ENCODE assay signal across 8 cellular contexts in the genomic region with DNA sequence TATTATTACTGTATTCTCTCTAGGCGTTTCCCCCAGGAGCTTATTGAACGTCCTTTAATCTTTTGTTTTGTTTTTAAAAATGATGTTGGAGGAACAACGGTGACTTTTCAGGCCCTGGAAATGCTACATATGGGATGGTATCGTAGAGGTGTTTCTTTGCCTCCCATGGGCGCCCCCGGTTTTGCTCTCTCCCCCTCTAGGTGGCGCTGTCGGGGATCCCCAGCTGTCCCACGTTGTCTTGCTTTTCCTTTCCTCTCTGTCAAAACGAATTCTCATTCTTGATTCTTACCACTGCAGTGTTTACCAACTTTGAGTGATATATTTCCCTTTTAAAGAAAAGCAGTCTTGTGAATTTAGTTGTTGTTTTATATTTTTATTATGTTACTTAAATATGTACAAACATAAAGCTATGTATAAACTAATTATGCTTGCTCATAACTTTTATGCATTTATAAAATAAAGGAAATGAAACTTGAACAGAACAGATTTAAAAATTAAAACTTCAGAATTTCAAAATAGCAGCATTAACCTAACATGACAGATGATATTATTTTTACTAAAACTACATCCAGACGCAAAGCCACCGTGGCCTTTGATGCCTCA.
DNase-seq lines count a peak whose midpoint lies in the region; ATAC-seq and TF ChIP-seq lines count a peak whose summit lies in the region.

No MANE protein-coding gene starts in this region.

- no peaks in the 10 kb centered on the region for H3K9me3 ChIP-seq in Peyer's patch

- peak; percentile 11 for DNase-seq in EL
- peak; percentile 7 to 30 (median 30) for DNase-seq in activated CD8-positive, alpha-beta memory T cell treated with anti-CD3 and anti-CD28 coated beads for 48 hours (ENCODE audit: low read depth in 2 of 3, low spot score in 2 of 3)
- no peak for DNase-seq in kidney epithelial cell (ENCODE audit: low read depth)
- DNase-seq in type B pancreatic cell (ENCODE audit: extremely low spot score, unreplicated experiment) = no peak
- no peak for DNase-seq in Peyer's patch

- H3K4me3 ChIP-seq in KMS-11 (IDR thresholded peaks at IDR 0.05; ENCODE audit: insufficient read depth, low read depth, low read length) (no peak overlapping the region), kidney epithelial cell (ENCODE audit: low read depth, low read length) (no peak overlapping the region), Peyer's patch (no peak overlapping the region)

- TF ChIP-seq POLR2A in Peyer's patch (IDR thresholded peaks at IDR 0.05) = no peak

- H2AFZ ChIP-seq in KMS-11 (ENCODE audit: low read depth) = no peak overlapping the region

- H3K79me2 ChIP-seq in KMS-11 (ENCODE audit: insufficient read depth, low read depth) = no peaks in the 10 kb centered on the region

- H3K4me2 ChIP-seq in KMS-11 = no peak overlapping the region

- ATAC-seq in GM18498 (IDR thresholded peaks at IDR 0.05; ENCODE audit: unreplicated experiment) = no peak
- ATAC-seq in HG03039 (IDR thresholded peaks at IDR 0.05; ENCODE audit: unreplicated experiment) = no peak

- H4K20me1 ChIP-seq in KMS-11 (ENCODE audit: insufficient read depth) = no peaks in the 10 kb centered on the region

- H3K4me1 Mint-ChIP-seq in type B pancreatic cell (ENCODE audit: unreplicated experiment) = no peaks in the 10 kb centered on the region

- TF ChIP-seq CTCF in KMS-11 (conservative IDR thresholded peaks at IDR 0.05; ENCODE audit: low read depth, low read length) = peak; percentile 51
- peak; percentile 64 for TF ChIP-seq CTCF in kidney epithelial cell (IDR thresholded peaks at IDR 0.05; ENCODE audit: insufficient read depth, low read length, poor library complexity, severe bottlenecking)
- peak; percentile 73 for TF ChIP-seq CTCF in type B pancreatic cell (conservative IDR thresholded peaks at IDR 0.05)
- TF ChIP-seq CTCF in Peyer's patch (IDR thresholded peaks at IDR 0.05) = peak in 2 of 6 experiments; percentile 10 to 23

- H3K27me3 Mint-ChIP-seq in type B pancreatic cell = peaks cover 4% of the 10 kb centered on the region

- H3K9ac ChIP-seq in KMS-11 = no peak overlapping the region

- H3K4me3 Mint-ChIP-seq in type B pancreatic cell = no peak overlapping the region

- no peaks in the 10 kb centered on the region for H3K36me3 ChIP-seq in KMS-11 (ENCODE audit: insufficient read depth)
- no peaks in the 10 kb centered on the region for H3K36me3 ChIP-seq in kidney epithelial cell (ENCODE audit: control insufficient read depth, insufficient read depth, low read length)
- H3K36me3 ChIP-seq in Peyer's patch = no peaks in the 10 kb centered on the region

- H3K27ac ChIP-seq in KMS-11 (no peak overlapping the region), Peyer's patch (no peak overlapping the region)

- peaks cover 4% of the 10 kb centered on the region for H3K9me3 Mint-ChIP-seq in type B pancreatic cell

- H3K27me3 ChIP-seq in KMS-11 (ENCODE audit: insufficient read depth, low read depth) (no peaks in the 10 kb centered on the region), kidney epithelial cell (ENCODE audit: control insufficient read depth, insufficient read depth, low read length) (no peaks in the 10 kb centered on the region), Peyer's patch (no peaks in the 10 kb centered on the region)

- H3K27ac Mint-ChIP-seq in type B pancreatic cell = no peak overlapping the region

- H3K4me1 ChIP-seq in KMS-11 (ENCODE audit: low read depth, poor library complexity, severe bottlenecking) (no peaks in the 10 kb centered on the region), Peyer's patch (no peaks in the 10 kb centered on the region)

- no peaks in the 10 kb centered on the region for H3K36me3 Mint-ChIP-seq in type B pancreatic cell

Comparison
In these comparisons a context has a peak if more than half of its experiments do, and no peak if none do; other contexts are left out.
1. DNase-seq: peak in EL (single experiment) and activated CD8-positive, alpha-beta memory T cell treated with anti-CD3 and anti-CD28 coated beads for 48 hours (3 of 3); none in kidney epithelial cell (single experiment), type B pancreatic cell (single experiment) and Peyer's patch (0 of 3).